In the genomic region with DNA sequence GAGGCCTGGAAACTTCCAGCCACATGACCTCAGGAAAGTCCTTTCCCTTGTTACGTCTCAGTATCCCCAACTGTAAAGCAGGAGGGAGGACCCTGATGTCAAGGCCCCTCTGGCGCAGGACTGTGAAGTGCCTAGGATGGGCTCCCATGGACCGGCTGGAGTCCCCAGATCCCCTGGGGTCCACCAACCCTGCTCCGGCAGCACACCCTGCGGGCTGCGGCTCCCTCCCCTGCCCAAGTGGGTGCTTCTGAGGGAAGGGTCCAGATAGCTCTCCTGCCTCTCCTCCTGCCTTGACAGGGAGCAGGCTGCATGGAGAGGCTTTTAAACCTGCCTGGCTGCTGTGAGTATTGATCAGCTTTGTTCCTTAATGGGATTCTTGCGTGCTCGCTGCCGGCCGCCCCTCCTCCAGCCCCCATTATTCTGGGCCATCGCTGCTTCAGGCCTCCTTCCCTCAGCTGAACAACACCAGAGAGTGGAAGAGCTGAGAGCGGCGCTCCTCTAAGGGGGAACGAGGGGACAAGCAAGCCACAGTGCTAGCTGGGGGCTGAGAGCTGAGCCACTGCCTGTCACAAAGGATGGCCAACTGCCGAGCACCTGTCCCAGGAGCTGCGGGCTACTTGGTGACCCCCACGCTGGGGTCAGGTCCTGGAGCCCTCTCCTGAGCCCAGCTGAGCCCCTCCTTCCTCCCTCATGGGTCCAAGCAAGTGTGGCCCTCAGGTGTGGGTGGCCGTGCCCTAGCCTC, we compare ENCODE assay signal across 18 cellular contexts. TPM values are rescaled to one million over a fixed set of nuclear protein-coding genes. Genes with fewer than 3 reads are reported as not detected.
DNase-seq lines count a peak whose midpoint lies in the region; ATAC-seq and TF ChIP-seq lines count a peak whose summit lies in the region.
"Had no signal": no experiment of that assay in that cellular context is flagged by ENCODE, and none has a peak within 500 bp of the region (broad histone marks: within the 10 kb centered on the region; RNA-seq: fewer than 3 reads in every experiment).

No MANE protein-coding gene starts in this region.

- H3K27me3 ChIP-seq in WERI-Rb-1 (ENCODE audit: insufficient read depth, low read depth, severe bottlenecking) (no peaks in the 10 kb centered on the region), dorsolateral prefrontal cortex (peaks cover 0 to 10% (median 0%) of the 10 kb centered on the region in 45 donors), mesendoderm (ENCODE audit: insufficient read depth, low read length, poor library complexity) (no peaks in the 10 kb centered on the region), spleen (replicated peaks in 1 of 7) (peaks cover 0 to 90% (median 14%) of the 10 kb centered on the region in 7 donors)

- TF ChIP-seq CTCF in WERI-Rb-1 (IDR thresholded peaks at IDR 0.05; ENCODE audit: low read depth, low read length): no peak
- no peak for TF ChIP-seq CTCF in dorsolateral prefrontal cortex (IDR thresholded peaks at IDR 0.05 in 54 of 56, conservative IDR thresholded peaks at IDR 0.05 in 2 of 56; ENCODE audit: low read depth in 1 of 56, partially characterized antibody in 56 of 56)
- no peak for TF ChIP-seq CTCF in spleen (IDR thresholded peaks at IDR 0.05 in 8 of 11, conservative IDR thresholded peaks at IDR 0.05 in 3 of 11)

- H3K27ac ChIP-seq in WERI-Rb-1 (0 out of 2 replicates have a peak overlapping the region, but pooled peaks have one; percentile 28), dorsolateral prefrontal cortex (peak overlapping the region in 46 of 59 donors; percentile 20 to 92 (median 72)), mesendoderm (ENCODE audit: low read depth, low read length) (no peak overlapping the region), spleen (no peak overlapping the region)
- H3K27ac ChIP-seq: A549, KMS-11 had no signal

- no peak overlapping the region for H2BK120ac ChIP-seq in mesendoderm (ENCODE audit: low read depth, low read length)

- no peaks in the 10 kb centered on the region for H3K79me1 ChIP-seq in mesendoderm (ENCODE audit: low read length)

- H2BK5ac ChIP-seq in mesendoderm (ENCODE audit: low read length): no peak overlapping the region

- H3K9ac ChIP-seq in mesendoderm (ENCODE audit: low read length): no peak overlapping the region
- H3K9ac ChIP-seq: KMS-11 had no signal

- no peaks in the 10 kb centered on the region for H3K4me1 ChIP-seq in mesendoderm (ENCODE audit: control insufficient read depth, low read depth, low read length)
- H3K4me1 ChIP-seq in spleen: peaks cover 0 to 3% (median under 1%) of the 10 kb centered on the region in 6 donors
- H3K4me1 ChIP-seq: A549, HAP-1 had no signal

- no peak overlapping the region for H4K5ac ChIP-seq in mesendoderm (ENCODE audit: low read length)

- no peak overlapping the region for H3K56ac ChIP-seq in mesendoderm (ENCODE audit: low read length)

- TF ChIP-seq POLR2A in spleen (IDR thresholded peaks at IDR 0.05): no peak

- H3K36me3 ChIP-seq in WERI-Rb-1 (no peaks in the 10 kb centered on the region), mesendoderm (ENCODE audit: control insufficient read depth, insufficient read depth, low read length) (no peaks in the 10 kb centered on the region), spleen (no peaks in the 10 kb centered on the region)
- H3K36me3 ChIP-seq: HAP-1 had no signal

- H2BK15ac ChIP-seq in mesendoderm (replicated peaks; ENCODE audit: low read depth): no peak overlapping the region

- DNase-seq in WERI-Rb-1 (no peak), dorsolateral prefrontal cortex (no peak), mesendoderm (no peak), spleen (peak; percentile 55), LoVo (ENCODE audit: low spot score) (no peak), NOMO-1 treated with dmso at 0.1 percent for 144 hours (lab: John Stamatoyannopoulos, UW; ENCODE audit: unreplicated experiment) (no peak)
- DNase-seq: COR-L47, DMS79, IMR-90, NCI-H1105, NCI-H2029 treated with DMSO at 0.1 percent for 48 hours, NCI-H2171 treated with DMSO at 0.1 percent for 48 hours, NCI-H524 treated with DMSO at 0.1 percent for 48 hours, Right ventricle myocardium superior had no signal

- H3K4ac ChIP-seq in mesendoderm (ENCODE audit: low read depth, low read length): no peak overlapping the region

- no peak overlapping the region for H4K8ac ChIP-seq in mesendoderm (ENCODE audit: low read depth, low read length)

- no peaks in the 10 kb centered on the region for H3K9me3 ChIP-seq in WERI-Rb-1 (ENCODE audit: severe bottlenecking)
- H3K9me3 ChIP-seq in spleen: no peaks in the 10 kb centered on the region
- H3K9me3 ChIP-seq: A549, HAP-1 had no signal

- intact Hi-C loops in dorsolateral prefrontal cortex (cut with DNase I): loop anchor here in 1 of 2 donors (5.0 kb wide), 1 partner anchor 49 kb away; no protein-coding TSS in a partner anchor
- intact Hi-C loops in spleen (cut with DNase I; ENCODE audit: low total_unique reads): no loop called here

- H3K4me3 ChIP-seq in WERI-Rb-1 (ENCODE audit: low read depth, low read length) (no peak overlapping the region), dorsolateral prefrontal cortex (no peak overlapping the region), mesendoderm (ENCODE audit: low read length) (no peak overlapping the region), spleen (no peak overlapping the region)
- H3K4me3 ChIP-seq: A549, HAP-1 had no signal

- H3K4me2 ChIP-seq in mesendoderm (ENCODE audit: low read length): no peak overlapping the region
- H3K4me2 ChIP-seq: A549, KMS-11 had no signal

- peak overlapping the region; percentile 29 for H3K23ac ChIP-seq in mesendoderm (ENCODE audit: low read length)

- no peak for ATAC-seq in HG03280 (IDR thresholded peaks at IDR 0.05; ENCODE audit: unreplicated experiment)
- ATAC-seq: A549 had no signal

- H3K79me2 ChIP-seq in mesendoderm (ENCODE audit: control insufficient read depth, insufficient read depth, low read length): no peaks in the 10 kb centered on the region

- H2AK5ac ChIP-seq in mesendoderm (ENCODE audit: low read length): no peak overlapping the region

- no peak overlapping the region for H3K18ac ChIP-seq in mesendoderm (ENCODE audit: low read length)

- no CpG with 5 or more reads among the region's 18 CpGs for WGBS in mesendoderm (ENCODE audit: extremely low coverage, insufficient coverage, low lambda C conversion rate)
- WGBS in spleen, 5 donors: 59 to 71% (median 64%) methylated on average over 15 to 18 of the region's 18 CpGs

RNA-seq across cellular contexts. Expression of a gene that starts 25.5 kb away (rescaled TPM):
- total RNA-seq in dorsolateral prefrontal cortex: 10 to 100 TPM; 21.7 to 81.3 (median 41.4) TPM
- polyA plus RNA-seq in mesendoderm (2013, experiment 1 of 2): 0.03 TPM
- 0.11 TPM for polyA plus RNA-seq in mesendoderm (2013, experiment 2 of 2)
- total RNA-seq in spleen: 10 to 100 TPM in 4 of 7 donors, 1 to 10 TPM in 3; 3.1 to 22.4 (median 13.7) TPM
- 1 to 10 TPM in 1 of 3 donors, under 1 TPM in 2; 0.44 to 2.8 (median 0.96) TPM for polyA plus RNA-seq in spleen

RNA-seq across cellular contexts. Expression of a gene that starts 56.7 kb away (rescaled TPM):
- total RNA-seq in dorsolateral prefrontal cortex (10 to 100 TPM; 17.8 to 40.0 (median 27.6) TPM), spleen (10 to 100 TPM; 14.2 to 22.4 (median 16.0) TPM)
- 34.9 TPM for polyA plus RNA-seq in mesendoderm (2013, experiment 1 of 2)
- 35.8 TPM for polyA plus RNA-seq in mesendoderm (2013, experiment 2 of 2)
- polyA plus RNA-seq in spleen: 10 to 100 TPM; 13.1 to 16.8 (median 16.1) TPM

Comparison
In these comparisons a context has a peak if more than half of its experiments do, and no peak if none do; other contexts are left out.
1. H3K27ac ChIP-seq: peak in WERI-Rb-1 (single experiment) and dorsolateral prefrontal cortex (46 of 59); none in mesendoderm (single experiment) and spleen (0 of 8).